ENCODE assay signal across 9 cellular contexts in genomic region chr1:201016211-201016651, GRCh38. TPM values are rescaled to one million over a fixed set of nuclear protein-coding genes. Genes with fewer than 3 reads are reported as not detected.
DNase-seq lines count a peak whose midpoint lies in the region; ATAC-seq and TF ChIP-seq lines count a peak whose summit lies in the region.
"Had no signal": no experiment of that assay in that cellular context is flagged by ENCODE, and none has a peak within 500 bp of the region (broad histone marks: within the 10 kb centered on the region; RNA-seq: fewer than 3 reads in every experiment).

No MANE protein-coding gene starts in this region.

- H3K4me3 ChIP-seq in OCI-LY3 (ENCODE audit: low read length) (no peak overlapping the region), fibroblast of villous mesenchyme (ENCODE audit: low read depth, low read length) (no peak overlapping the region), H7 (ENCODE audit: insufficient read depth, low read depth, low read length) (no peak overlapping the region)

- no peak for DNase-seq in activated T-cell treated with anti-CD3 and anti-CD28 coated beads, Interleukin-2, amount 50 U/mL, for 72 hours
- no peak for DNase-seq in activated T-cell treated with anti-CD3 and anti-CD28 coated beads, Interleukin-2, amount 50 U/mL, for 48 hours
- DNase-seq in fibroblast of villous mesenchyme (ENCODE audit: low read depth) (peak; percentile 52), H7 (no peak)

- H2AFZ ChIP-seq in OCI-LY3 (ENCODE audit: low read depth, low read length): no peak overlapping the region

- H3K36me3 ChIP-seq in OCI-LY3 (replicated peaks; ENCODE audit: low read depth, low read length) (peaks cover 34% of the 10 kb centered on the region), H7 (replicated peaks; ENCODE audit: control insufficient read depth, insufficient read depth, low read length) (no peaks in the 10 kb centered on the region)

- H3K4me3 Mint-ChIP-seq in activated T-cell treated with anti-CD3 and anti-CD28 coated beads, Interleukin-2, amount 50 U/mL, for 72 hours: peak overlapping the region; percentile 68 to 71
- no peak overlapping the region for H3K4me3 Mint-ChIP-seq in stimulated activated memory B cell treated with anti-CD40 and anti-IgM and Interleukin-4, amounts not matched to agents 10 μg/mL and 1 μg/mL and 100 μg/mL, for 72 hours

- H3K9me3 ChIP-seq in OCI-LY3 (ENCODE audit: insufficient read depth, low read length): no peaks in the 10 kb centered on the region

- H3K36me3 Mint-ChIP-seq in activated T-cell treated with anti-CD3 and anti-CD28 coated beads, Interleukin-2, amount 50 U/mL, for 72 hours (ENCODE audit: insufficient read depth in 2 of 2): peaks cover 5 to 13% of the 10 kb centered on the region in 2 donors
- no peaks in the 10 kb centered on the region for H3K36me3 Mint-ChIP-seq in stimulated activated memory B cell treated with anti-CD40 and anti-IgM and Interleukin-4, amounts not matched to agents 10 μg/mL and 1 μg/mL and 100 μg/mL, for 72 hours

- H3K27me3 Mint-ChIP-seq in activated T-cell treated with anti-CD3 and anti-CD28 coated beads, Interleukin-2, amount 50 U/mL, for 72 hours (ENCODE audit: low read depth): no peaks in the 10 kb centered on the region
- no peaks in the 10 kb centered on the region for H3K27me3 Mint-ChIP-seq in stimulated activated memory B cell treated with anti-CD40 and anti-IgM and Interleukin-4, amounts not matched to agents 10 μg/mL and 1 μg/mL and 100 μg/mL, for 72 hours

- peak overlapping the region; percentile 4; the same call in 1 of the 2 replicates for H3K9ac ChIP-seq in OCI-LY3 (ENCODE audit: low read length)
- H3K9ac ChIP-seq: KMS-11 had no signal

- H4K20me1 ChIP-seq in OCI-LY3 (ENCODE audit: insufficient read depth, low read length): peaks cover 74% of the 10 kb centered on the region

- H3K4me1 ChIP-seq in OCI-LY3 (ENCODE audit: low read length): peaks cover 81% of the 10 kb centered on the region

- no peak for ATAC-seq in activated T-cell treated with anti-CD3 and anti-CD28 coated beads, Interleukin-2, amount 50 U/mL, for 72 hours (replicated peaks in 1 of 2)
- ATAC-seq in stimulated activated memory B cell treated with anti-CD40 and anti-IgM and Interleukin-4, amounts not matched to agents 10 μg/mL and 1 μg/mL and 100 μg/mL, for 72 hours: no peak
- ATAC-seq in GM19463 (IDR thresholded peaks at IDR 0.05; ENCODE audit: unreplicated experiment) (no peak), GM18505 (IDR thresholded peaks at IDR 0.05; ENCODE audit: unreplicated experiment) (no peak)

- no peak for TF ChIP-seq POLR2A in GM18505 (IDR thresholded peaks at IDR 0.05; ENCODE audit: borderline replicate concordance, extremely low read depth, insufficient read depth, insufficient read length)

- 0 out of 2 replicates have a peak overlapping the region, but pooled peaks have one; percentile 56 for H3K27ac ChIP-seq in OCI-LY3 (ENCODE audit: low read length)
- H3K27ac ChIP-seq: KMS-11 had no signal

- H3K27ac Mint-ChIP-seq in activated T-cell treated with anti-CD3 and anti-CD28 coated beads, Interleukin-2, amount 50 U/mL, for 72 hours: peak overlapping the region; percentile 93
- H3K27ac Mint-ChIP-seq in stimulated activated memory B cell treated with anti-CD40 and anti-IgM and Interleukin-4, amounts not matched to agents 10 μg/mL and 1 μg/mL and 100 μg/mL, for 72 hours: peak overlapping the region; percentile 64

- peaks cover 99% of the 10 kb centered on the region for H3K79me2 ChIP-seq in OCI-LY3 (ENCODE audit: low read length)

- TF ChIP-seq CTCF in OCI-LY3 (IDR thresholded peaks at IDR 0.05; ENCODE audit: low read depth, low read length) (no peak), fibroblast of villous mesenchyme (IDR thresholded peaks at IDR 0.05; ENCODE audit: insufficient read depth, low read depth, low read length) (no peak)

- H3K4me2 ChIP-seq in OCI-LY3 (ENCODE audit: low read length): peak overlapping the region; percentile 99
- H3K4me2 ChIP-seq: KMS-11 had no signal

- no peaks in the 10 kb centered on the region for H3K9me3 Mint-ChIP-seq in activated T-cell treated with anti-CD3 and anti-CD28 coated beads, Interleukin-2, amount 50 U/mL, for 72 hours
- H3K9me3 Mint-ChIP-seq in stimulated activated memory B cell treated with anti-CD40 and anti-IgM and Interleukin-4, amounts not matched to agents 10 μg/mL and 1 μg/mL and 100 μg/mL, for 72 hours: no peaks in the 10 kb centered on the region

- no peaks in the 10 kb centered on the region for H3K27me3 ChIP-seq in OCI-LY3 (ENCODE audit: low read depth, low read length)
- no peaks in the 10 kb centered on the region for H3K27me3 ChIP-seq in H7 (ENCODE audit: control insufficient read depth, insufficient read depth, low read length)

- peaks cover 94% of the 10 kb centered on the region for H3K4me1 Mint-ChIP-seq in activated T-cell treated with anti-CD3 and anti-CD28 coated beads, Interleukin-2, amount 50 U/mL, for 72 hours (ENCODE audit: low read depth)
- H3K4me1 Mint-ChIP-seq in stimulated activated memory B cell treated with anti-CD40 and anti-IgM and Interleukin-4, amounts not matched to agents 10 μg/mL and 1 μg/mL and 100 μg/mL, for 72 hours: peaks cover 85% of the 10 kb centered on the region

RNA-seq across cellular contexts. Expression of gene KIF21B, which starts 7.3 kb away (rescaled TPM):
- total RNA-seq in activated T-cell treated with anti-CD3 and anti-CD28 coated beads, Interleukin-2, amount 50 U/mL, for 72 hours: 100 to 1,000 TPM in 1 of 2 donors, 10 to 100 TPM in 1; 91.7 to 101 TPM
- under 0.01 and 0.32 TPM in 2 replicates for total RNA-seq in fibroblast of villous mesenchyme
- total RNA-seq in H7 (2014; rRNA removed; shearing (Covaris generic)): 12.7 and 14.1 TPM in 2 replicates

Comparison
In these comparisons a context has a peak if more than half of its experiments do, and no peak if none do; other contexts are left out.
1. RNA of gene KIF21B, which starts 7.3 kb away (total RNA-seq): 91.7 to 101 TPM in activated T-cell treated with anti-CD3 and anti-CD28 coated beads, Interleukin-2, amount 50 U/mL, for 72 hours and 12.7 to 14.1 TPM in H7; under 0.01 to 0.32 TPM in fibroblast of villous mesenchyme; every median in the first group is over 10 times any median in the second.